In genomic region chr12:47547077-47547476, GRCh38 we compare ENCODE assay signal across 10 cellular contexts.
DNase-seq lines count a peak whose midpoint lies in the region; ATAC-seq, FAIRE-seq and TF ChIP-seq lines count a peak whose summit lies in the region.
"Had no signal": no experiment of that assay in that cellular context is flagged by ENCODE, and none has a peak within 500 bp of the region (broad histone marks: within the 10 kb centered on the region; RNA-seq: fewer than 3 reads in every experiment).

No MANE protein-coding gene starts in this region.

- no peak for FAIRE-seq in GM12892 (lab: Jason Lieb, UNC)
- FAIRE-seq: colon had no signal

- DNase-seq in AG08396 (ENCODE audit: low spot score) (peak; percentile 49), HT-29 (ENCODE audit: low spot score) (peak; percentile 48), amniotic epithelial cell (ENCODE audit: low read depth) (peak; percentile 64), iPS-NIHi11 (ENCODE audit: low spot score) (peak; percentile 33), HuH-7 (ENCODE audit: low spot score) (no peak), GM12892 (ENCODE audit: insufficient read length) (no peak)
- no peak for DNase-seq in activated CD4-positive, alpha-beta T cell treated with anti-CD3 and anti-CD28 coated beads, Interleukin-2, amount 50 U/mL, for 4 hours
- DNase-seq: DMS79 treated with DMSO at 0.1 percent for 48 hours had no signal

- ATAC-seq in HG03097 (IDR thresholded peaks at IDR 0.05; ENCODE audit: low FRiP score, unreplicated experiment) = no peak

- TF ChIP-seq POLR2A in GM12892 (IDR thresholded peaks at IDR 0.05; ENCODE audit: low read depth, low read length) = no peak

Comparison
In these comparisons a context has a peak if more than half of its experiments do, and no peak if none do; other contexts are left out.
1. DNase-seq: peak in AG08396 (single experiment), HT-29 (single experiment), amniotic epithelial cell (single experiment) and iPS-NIHi11 (single experiment); none in HuH-7 (single experiment), GM12892 (single experiment) and activated CD4-positive, alpha-beta T cell treated with anti-CD3 and anti-CD28 coated beads, Interleukin-2, amount 50 U/mL, for 4 hours (0 of 2).